Comparison of ENCODE assay signal across 17 cellular contexts in the genomic region with DNA sequence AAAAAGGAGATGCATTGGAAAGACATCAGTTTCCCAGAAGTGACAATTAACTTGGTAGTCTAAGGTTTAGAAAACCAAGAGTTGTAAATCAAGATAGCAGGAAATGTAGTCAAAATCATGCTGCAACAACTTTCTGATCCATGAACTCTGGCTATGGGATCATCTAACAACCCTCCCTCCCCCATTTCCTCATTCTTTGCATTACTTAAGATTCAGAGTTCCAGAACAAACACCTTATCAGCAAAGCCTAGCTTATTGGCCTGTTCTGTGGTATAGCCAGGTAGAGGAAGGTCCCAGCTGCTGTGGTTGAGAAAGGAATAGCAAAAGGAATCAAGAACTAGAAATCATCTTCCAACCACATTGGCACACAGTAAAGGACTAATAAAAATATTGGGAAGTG.
DNase-seq lines count a peak whose midpoint lies in the region; ATAC-seq, FAIRE-seq and TF ChIP-seq lines count a peak whose summit lies in the region.
"Had no signal": no experiment of that assay in that cellular context is flagged by ENCODE, and none has a peak within 500 bp of the region (broad histone marks: within the 10 kb centered on the region; RNA-seq: fewer than 3 reads in every experiment).

No MANE protein-coding gene starts in this region.

- no peak for TF ChIP-seq CTCF in RWPE1 (conservative IDR thresholded peaks at IDR 0.05; ENCODE audit: low read depth)
- TF ChIP-seq CTCF in fibroblast of the aortic adventitia (IDR thresholded peaks at IDR 0.05; ENCODE audit: insufficient read depth, low read length) = no peak
- no peak for TF ChIP-seq CTCF in pancreas (IDR thresholded peaks at IDR 0.05)

- intact Hi-C loops in pancreas (cut with DNase I) = no loop called here

- FAIRE-seq in pancreas (lab: Jason Lieb, UNC) = no peak
- FAIRE-seq: GM12891, HepG2 had no signal

- H3K9me3 ChIP-seq in pancreas = no peaks in the 10 kb centered on the region
- H3K9me3 ChIP-seq: BE2C, tibial nerve had no signal

- in situ Hi-C loops in KBM-7 (cut with MboI; ENCODE audit: low pct_unique_long_range_greater_than_20kb, low sequenced_read_pairs) = no loop called here

- CTCF ChIA-PET in RWPE1 (lab: Yijun Ruan, JAX) = no interaction called here

- H3K4me1 ChIP-seq in pancreas = no peaks in the 10 kb centered on the region
- H3K4me1 ChIP-seq: BE2C, tibial nerve had no signal

- H3K4me3 ChIP-seq in fibroblast of the aortic adventitia (ENCODE audit: low read depth, low read length) (no peak overlapping the region), pancreas (no peak overlapping the region)
- H3K4me3 ChIP-seq: coronary artery, tibial nerve had no signal

- H3K27ac ChIP-seq in RWPE1 = no peak overlapping the region
- no peak overlapping the region for H3K27ac ChIP-seq in pancreas
- H3K27ac ChIP-seq: coronary artery, tibial nerve had no signal

- H3K27me3 ChIP-seq in pancreas = no peaks in the 10 kb centered on the region
- H3K27me3 ChIP-seq: BE2C, tibial nerve had no signal

- DNase-seq in ELF-1 (ENCODE audit: low read depth, low spot score) = peak; percentile 11
- DNase-seq in RWPE1 (ENCODE audit: low spot score) = peak; percentile 41
- peak; percentile 79 for DNase-seq in fibroblast of the aortic adventitia (ENCODE audit: low read depth)
- peak in 1 of 6 donors; percentile 20 for DNase-seq in pancreas
- no peak for DNase-seq in KBM-7
- DNase-seq in activated CD8-positive, alpha-beta memory T cell treated with anti-CD3 and anti-CD28 coated beads for 24 hours = no peak
- DNase-seq in NCI-H526 (lab: John Stamatoyannopoulos, UW) = no peak
- no peak for DNase-seq in 8988T
- DNase-seq: activated CD8-positive, alpha-beta memory T cell treated with anti-CD3 and anti-CD28 coated beads, Interleukin-2, amount 50 U/mL, for 4 hours; BE2C; DMS79; NCI-H1048 had no signal

- H3K36me3 ChIP-seq in pancreas = no peaks in the 10 kb centered on the region
- H3K36me3 ChIP-seq: BE2C, tibial nerve had no signal

- ATAC-seq in pancreas = peak; percentile 60 to 96 (median 82)
- ATAC-seq: activated CD4-positive, CD25-positive, alpha-beta regulatory T cell treated with anti-CD3 and anti-CD28 coated beads, Interleukin-2, amount 50 U/mL, for 24 hours; HepG2 had no signal

- POLR2A ChIA-PET in RWPE1 (lab: Yijun Ruan, JAX; ENCODE audit: low non-redundant PET) = no interaction called here

Comparison
In these comparisons a context has a peak if more than half of its experiments do, and no peak if none do; other contexts are left out.
1. DNase-seq: peak in ELF-1 (single experiment), RWPE1 (single experiment) and fibroblast of the aortic adventitia (single experiment); none in KBM-7 (single experiment), activated CD8-positive, alpha-beta memory T cell treated with anti-CD3 and anti-CD28 coated beads for 24 hours (single experiment), NCI-H526 (0 of 2) and 8988T (single experiment).